Comparison of ENCODE assay signal across 29 cellular contexts in genomic region chr10:102554531-102554930, GRCh38.
"Had no signal": no experiment of that assay in that cellular context is flagged by ENCODE, and none has a peak within 500 bp of the region (broad histone marks: within the 10 kb centered on the region; RNA-seq: fewer than 3 reads in every experiment).

No MANE protein-coding gene starts in this region.

- H3K4me1 Mint-ChIP-seq: activated B cell treated with CpG ODN at 0.5 μM for 24 hours had no signal

- ATAC-seq: activated CD4-positive, CD25-positive, alpha-beta regulatory T cell treated with anti-CD3 and anti-CD28 coated beads, Interleukin-2, amount 50 U/mL, for 24 hours; activated CD8-positive, alpha-beta T cell treated with anti-CD3 and anti-CD28 coated beads for 36 hours; activated naive CD4-positive, alpha-beta T cell treated with anti-CD3 and anti-CD28 coated beads, Interleukin-2, amount 50 U/mL, for 72 hours; activated naive CD8-positive, alpha-beta T cell treated with anti-CD3 and anti-CD28 coated beads, Interleukin-2, amount 50 U/mL, for 24 hours; activated T-cell treated with anti-CD3 and anti-CD28 coated beads, Interleukin-2, amount 50 U/mL, for 4 hours; activated T-helper 17 cell treated with anti-CD3 and anti-CD28 coated beads, Interleukin-2, amount 50 U/mL, for 72 hours; esophagus mucosa; T-helper 17 cell had no signal

- H3K9me3 Mint-ChIP-seq: activated B cell treated with CpG ODN at 0.5 μM for 24 hours; activated CD8-positive, alpha-beta T cell treated with anti-CD3 and anti-CD28 coated beads for 36 hours; activated naive CD4-positive, alpha-beta T cell treated with anti-CD3 and anti-CD28 coated beads, Interleukin-2, amount 10 ng/mL, durations not matched to agents 7 days and 5 days; activated naive CD4-positive, alpha-beta T cell treated with anti-CD3 and anti-CD28 coated beads, Interleukin-2, amount 50 U/mL, for 72 hours; activated naive CD8-positive, alpha-beta T cell treated with anti-CD3 and anti-CD28 coated beads, Interleukin-2, amount 50 U/mL, for 24 hours; activated T-cell treated with anti-CD3 and anti-CD28 coated beads, Interleukin-2, amount 50 U/mL, for 4 hours; activated T-helper 17 cell treated with anti-CD3 and anti-CD28 coated beads, Interleukin-2, amount 50 U/mL, for 72 hours; brain; central memory CD8-positive, alpha-beta T cell; T-helper 2 cell treated with Interferon-gamma antibody and Interleukin-4, amounts not matched to agents 5 μg/mL and 100 μg/mL, for 36 hours had no signal

- DNase-seq: activated B cell treated with CpG ODN at 0.5 μM for 24 hours; activated CD4-positive, alpha-beta T cell treated with anti-CD3 and anti-CD28 coated beads for 48 hours; activated CD4-positive, alpha-beta T cell treated with anti-CD3 and anti-CD28 coated beads, Interleukin-2, amount 50 U/mL, for 1 hour; activated CD4-positive, alpha-beta T cell treated with anti-CD3 and anti-CD28 coated beads, Interleukin-2, amount 50 U/mL, for 48 hours; activated CD8-positive, alpha-beta memory T cell treated with anti-CD3 and anti-CD28 coated beads for 24 hours; activated CD8-positive, alpha-beta T cell treated with anti-CD3 and anti-CD28 coated beads for 36 hours; activated gamma-delta T cell; activated naive CD4-positive, alpha-beta T cell; activated naive CD4-positive, alpha-beta T cell treated with anti-CD3 and anti-CD28 coated beads, Interleukin-2, amount 10 ng/mL, durations not matched to agents 7 days and 5 days; activated naive CD8-positive, alpha-beta T cell treated with anti-CD3 and anti-CD28 coated beads, Interleukin-2, amount 50 U/mL, for 24 hours; activated T-cell treated with anti-CD3 and anti-CD28 coated beads, Interleukin-2, amount 50 U/mL, for 4 hours; adrenal gland; colonic mucosa; effector CD8-positive, alpha-beta T cell; foreskin fibroblast; T-helper 1 cell; T-helper 17 cell; T1000; WERI-Rb-1 had no signal

- H3K4me3 ChIP-seq: adrenal gland, ascending aorta, breast epithelium, cardiac muscle cell, colonic mucosa had no signal

- H3K4me3 Mint-ChIP-seq: activated B cell treated with CpG ODN at 0.5 μM for 24 hours; activated CD8-positive, alpha-beta T cell treated with anti-CD3 and anti-CD28 coated beads for 36 hours; activated naive CD4-positive, alpha-beta T cell treated with anti-CD3 and anti-CD28 coated beads, Interleukin-2, amount 10 ng/mL, durations not matched to agents 7 days and 5 days; activated naive CD8-positive, alpha-beta T cell treated with anti-CD3 and anti-CD28 coated beads, Interleukin-2, amount 50 U/mL, for 24 hours; activated T-cell treated with anti-CD3 and anti-CD28 coated beads, Interleukin-2, amount 50 U/mL, for 4 hours; activated T-helper 17 cell treated with anti-CD3 and anti-CD28 coated beads, Interleukin-2, amount 50 U/mL, for 72 hours; brain; central memory CD8-positive, alpha-beta T cell; T-helper 17 cell; T-helper 2 cell treated with Interferon-gamma antibody and Interleukin-4, amounts not matched to agents 5 μg/mL and 100 μg/mL, for 36 hours had no signal

- H3K27me3 Mint-ChIP-seq: activated B cell treated with CpG ODN at 0.5 μM for 24 hours; activated CD8-positive, alpha-beta T cell treated with anti-CD3 and anti-CD28 coated beads for 36 hours; activated naive CD4-positive, alpha-beta T cell treated with anti-CD3 and anti-CD28 coated beads, Interleukin-2, amount 10 ng/mL, durations not matched to agents 7 days and 5 days; activated naive CD8-positive, alpha-beta T cell treated with anti-CD3 and anti-CD28 coated beads, Interleukin-2, amount 50 U/mL, for 24 hours; activated T-helper 17 cell treated with anti-CD3 and anti-CD28 coated beads, Interleukin-2, amount 50 U/mL, for 72 hours; brain; central memory CD8-positive, alpha-beta T cell; T-helper 17 cell had no signal

- H3K36me3 ChIP-seq: adrenal gland, breast epithelium, colonic mucosa had no signal

- H3K27me3 ChIP-seq: adrenal gland, ascending aorta, breast epithelium, cardiac muscle cell, colonic mucosa had no signal

- H3K27ac Mint-ChIP-seq: activated B cell treated with CpG ODN at 0.5 μM for 24 hours; activated CD8-positive, alpha-beta T cell treated with anti-CD3 and anti-CD28 coated beads for 36 hours; activated naive CD4-positive, alpha-beta T cell treated with anti-CD3 and anti-CD28 coated beads, Interleukin-2, amount 10 ng/mL, durations not matched to agents 7 days and 5 days; activated naive CD8-positive, alpha-beta T cell treated with anti-CD3 and anti-CD28 coated beads, Interleukin-2, amount 50 U/mL, for 24 hours; activated T-helper 17 cell treated with anti-CD3 and anti-CD28 coated beads, Interleukin-2, amount 50 U/mL, for 72 hours; T-helper 17 cell; T-helper 2 cell treated with Interferon-gamma antibody and Interleukin-4, amounts not matched to agents 5 μg/mL and 100 μg/mL, for 36 hours had no signal

- H3K36me3 Mint-ChIP-seq: activated naive CD4-positive, alpha-beta T cell treated with anti-CD3 and anti-CD28 coated beads, Interleukin-2, amount 50 U/mL, for 72 hours had no signal
